ENCODE assay signal across 11 cellular contexts in genomic region chr9:5947912-5948311, GRCh38. TPM values are rescaled to one million over a fixed set of nuclear protein-coding genes. Genes with fewer than 3 reads are reported as not detected.
DNase-seq lines count a peak whose midpoint lies in the region; ATAC-seq lines count a peak whose summit lies in the region.
"Had no signal": no experiment of that assay in that cellular context is flagged by ENCODE, and none has a peak within 500 bp of the region (broad histone marks: within the 10 kb centered on the region; RNA-seq: fewer than 3 reads in every experiment).

No MANE protein-coding gene starts in this region.

- no peak overlapping the region for H3K4me3 Mint-ChIP-seq in activated naive CD8-positive, alpha-beta T cell treated with anti-CD3 and anti-CD28 coated beads, Interleukin-2, amount 10 ng/mL, durations not matched to agents 7 days and 5 days
- H3K4me3 Mint-ChIP-seq in activated naive CD8-positive, alpha-beta T cell treated with anti-CD3 and anti-CD28 coated beads, Interleukin-2, amount 50 U/mL, for 24 hours: no peak overlapping the region
- H3K4me3 Mint-ChIP-seq in effector memory CD8-positive, alpha-beta T cell: peak overlapping the region; percentile 37 to 71
- H3K4me3 Mint-ChIP-seq in stimulated activated naive CD8-positive, alpha-beta T cell treated with anti-CD3 and anti-CD28 coated beads, Interleukin-15, amount 100 ng/mL, for 72 hours: no peak overlapping the region

- no peak for DNase-seq in activated naive CD8-positive, alpha-beta T cell treated with anti-CD3 and anti-CD28 coated beads, Interleukin-2, amount 10 ng/mL, durations not matched to agents 7 days and 5 days
- DNase-seq in activated naive CD8-positive, alpha-beta T cell treated with anti-CD3 and anti-CD28 coated beads, Interleukin-2, amount 50 U/mL, for 24 hours: no peak
- DNase-seq in NCI-H2107 treated with DMSO at 0.1 percent for 48 hours (lab: John Stamatoyannopoulos, UW; ENCODE audit: unreplicated experiment) (peak; percentile 93), NCI-H1694 treated with DMSO at 0.1 percent for 48 hours (lab: John Stamatoyannopoulos, UW) (no peak)
- DNase-seq in effector memory CD8-positive, alpha-beta T cell: peak in 1 of 3 experiments; percentile 3
- DNase-seq in stimulated activated naive CD8-positive, alpha-beta T cell treated with anti-CD3 and anti-CD28 coated beads, Interleukin-15, amount 100 ng/mL, for 72 hours: no peak
- DNase-seq: activated CD8-positive, alpha-beta memory T cell treated with anti-CD3 and anti-CD28 coated beads, Interleukin-2, amount 50 U/mL, for 48 hours; KG1 had no signal

- peak; percentile 46 for ATAC-seq in activated naive CD8-positive, alpha-beta T cell treated with anti-CD3 and anti-CD28 coated beads, Interleukin-2, amount 10 ng/mL, durations not matched to agents 7 days and 5 days (ENCODE audit: low read depth)
- ATAC-seq in activated naive CD8-positive, alpha-beta T cell treated with anti-CD3 and anti-CD28 coated beads, Interleukin-2, amount 50 U/mL, for 24 hours: no peak
- peak; percentile 79 for ATAC-seq in effector memory CD8-positive, alpha-beta T cell (replicated peaks)
- peak; percentile 77 for ATAC-seq in stimulated activated naive CD8-positive, alpha-beta T cell treated with anti-CD3 and anti-CD28 coated beads, Interleukin-15, amount 100 ng/mL, for 72 hours
- ATAC-seq in HG02973 (IDR thresholded peaks at IDR 0.05; ENCODE audit: unreplicated experiment): no peak
- no peak for ATAC-seq in HG02610 (IDR thresholded peaks at IDR 0.05; ENCODE audit: unreplicated experiment)

- POLR2A ChIA-PET in activated naive CD8-positive, alpha-beta T cell treated with anti-CD3 and anti-CD28 coated beads, Interleukin-2, amount 10 ng/mL, durations not matched to agents 7 days and 5 days (lab: Charles Lee): no interaction called here

- H3K4me1 Mint-ChIP-seq in activated naive CD8-positive, alpha-beta T cell treated with anti-CD3 and anti-CD28 coated beads, Interleukin-2, amount 10 ng/mL, durations not matched to agents 7 days and 5 days: peaks cover 15% of the 10 kb centered on the region
- peaks cover 25% of the 10 kb centered on the region for H3K4me1 Mint-ChIP-seq in activated naive CD8-positive, alpha-beta T cell treated with anti-CD3 and anti-CD28 coated beads, Interleukin-2, amount 50 U/mL, for 24 hours
- H3K4me1 Mint-ChIP-seq in effector memory CD8-positive, alpha-beta T cell (ENCODE audit: low read depth in 2 of 2): peaks cover 10 to 22% of the 10 kb centered on the region in 2 donors
- H3K4me1 Mint-ChIP-seq in stimulated activated naive CD8-positive, alpha-beta T cell treated with anti-CD3 and anti-CD28 coated beads, Interleukin-15, amount 100 ng/mL, for 72 hours: peaks cover 21% of the 10 kb centered on the region

- H3K27me3 Mint-ChIP-seq in activated naive CD8-positive, alpha-beta T cell treated with anti-CD3 and anti-CD28 coated beads, Interleukin-2, amount 10 ng/mL, durations not matched to agents 7 days and 5 days: no peaks in the 10 kb centered on the region
- no peaks in the 10 kb centered on the region for H3K27me3 Mint-ChIP-seq in activated naive CD8-positive, alpha-beta T cell treated with anti-CD3 and anti-CD28 coated beads, Interleukin-2, amount 50 U/mL, for 24 hours
- no peaks in the 10 kb centered on the region for H3K27me3 Mint-ChIP-seq in effector memory CD8-positive, alpha-beta T cell
- H3K27me3 Mint-ChIP-seq in stimulated activated naive CD8-positive, alpha-beta T cell treated with anti-CD3 and anti-CD28 coated beads, Interleukin-15, amount 100 ng/mL, for 72 hours: no peaks in the 10 kb centered on the region

- H3K36me3 Mint-ChIP-seq in activated naive CD8-positive, alpha-beta T cell treated with anti-CD3 and anti-CD28 coated beads, Interleukin-2, amount 10 ng/mL, durations not matched to agents 7 days and 5 days: no peaks in the 10 kb centered on the region
- no peaks in the 10 kb centered on the region for H3K36me3 Mint-ChIP-seq in activated naive CD8-positive, alpha-beta T cell treated with anti-CD3 and anti-CD28 coated beads, Interleukin-2, amount 50 U/mL, for 24 hours (ENCODE audit: low read depth)
- H3K36me3 Mint-ChIP-seq in effector memory CD8-positive, alpha-beta T cell (ENCODE audit: insufficient read depth): peaks cover 3% of the 10 kb centered on the region

- no peaks in the 10 kb centered on the region for H3K9me3 Mint-ChIP-seq in activated naive CD8-positive, alpha-beta T cell treated with anti-CD3 and anti-CD28 coated beads, Interleukin-2, amount 10 ng/mL, durations not matched to agents 7 days and 5 days
- no peaks in the 10 kb centered on the region for H3K9me3 Mint-ChIP-seq in activated naive CD8-positive, alpha-beta T cell treated with anti-CD3 and anti-CD28 coated beads, Interleukin-2, amount 50 U/mL, for 24 hours
- H3K9me3 Mint-ChIP-seq in effector memory CD8-positive, alpha-beta T cell: no peaks in the 10 kb centered on the region
- no peaks in the 10 kb centered on the region for H3K9me3 Mint-ChIP-seq in stimulated activated naive CD8-positive, alpha-beta T cell treated with anti-CD3 and anti-CD28 coated beads, Interleukin-15, amount 100 ng/mL, for 72 hours

- no peak overlapping the region for H3K27ac Mint-ChIP-seq in activated naive CD8-positive, alpha-beta T cell treated with anti-CD3 and anti-CD28 coated beads, Interleukin-2, amount 10 ng/mL, durations not matched to agents 7 days and 5 days
- no peak overlapping the region for H3K27ac Mint-ChIP-seq in activated naive CD8-positive, alpha-beta T cell treated with anti-CD3 and anti-CD28 coated beads, Interleukin-2, amount 50 U/mL, for 24 hours
- H3K27ac Mint-ChIP-seq in effector memory CD8-positive, alpha-beta T cell: peak overlapping the region; percentile 53 to 83
- H3K27ac Mint-ChIP-seq in stimulated activated naive CD8-positive, alpha-beta T cell treated with anti-CD3 and anti-CD28 coated beads, Interleukin-15, amount 100 ng/mL, for 72 hours: no peak overlapping the region

RNA-seq across cellular contexts. Expression of gene MLANA, which starts 57.2 kb away (rescaled TPM):
- total RNA-seq in activated naive CD8-positive, alpha-beta T cell treated with anti-CD3 and anti-CD28 coated beads, Interleukin-2, amount 10 ng/mL, durations not matched to agents 7 days and 5 days: not detected
- total RNA-seq: osteoblast had no signal

Comparison
In these comparisons a context has a peak if more than half of its experiments do, and no peak if none do; other contexts are left out.
1. ATAC-seq: peak in activated naive CD8-positive, alpha-beta T cell treated with anti-CD3 and anti-CD28 coated beads, Interleukin-2, amount 10 ng/mL, durations not matched to agents 7 days and 5 days (single experiment), effector memory CD8-positive, alpha-beta T cell (single experiment) and stimulated activated naive CD8-positive, alpha-beta T cell treated with anti-CD3 and anti-CD28 coated beads, Interleukin-15, amount 100 ng/mL, for 72 hours (single experiment); none in activated naive CD8-positive, alpha-beta T cell treated with anti-CD3 and anti-CD28 coated beads, Interleukin-2, amount 50 U/mL, for 24 hours (single experiment), HG02973 (single experiment) and HG02610 (single experiment).
2. H3K27ac Mint-ChIP-seq: peak in effector memory CD8-positive, alpha-beta T cell (2 of 2); none in activated naive CD8-positive, alpha-beta T cell treated with anti-CD3 and anti-CD28 coated beads, Interleukin-2, amount 10 ng/mL, durations not matched to agents 7 days and 5 days (single experiment), activated naive CD8-positive, alpha-beta T cell treated with anti-CD3 and anti-CD28 coated beads, Interleukin-2, amount 50 U/mL, for 24 hours (single experiment) and stimulated activated naive CD8-positive, alpha-beta T cell treated with anti-CD3 and anti-CD28 coated beads, Interleukin-15, amount 100 ng/mL, for 72 hours (0 of 2).
3. H3K4me3 Mint-ChIP-seq: peak in effector memory CD8-positive, alpha-beta T cell (2 of 2); none in activated naive CD8-positive, alpha-beta T cell treated with anti-CD3 and anti-CD28 coated beads, Interleukin-2, amount 10 ng/mL, durations not matched to agents 7 days and 5 days (single experiment), activated naive CD8-positive, alpha-beta T cell treated with anti-CD3 and anti-CD28 coated beads, Interleukin-2, amount 50 U/mL, for 24 hours (single experiment) and stimulated activated naive CD8-positive, alpha-beta T cell treated with anti-CD3 and anti-CD28 coated beads, Interleukin-15, amount 100 ng/mL, for 72 hours (0 of 2).